ENCODE assay signal across 1 cellular context in the genomic region with DNA sequence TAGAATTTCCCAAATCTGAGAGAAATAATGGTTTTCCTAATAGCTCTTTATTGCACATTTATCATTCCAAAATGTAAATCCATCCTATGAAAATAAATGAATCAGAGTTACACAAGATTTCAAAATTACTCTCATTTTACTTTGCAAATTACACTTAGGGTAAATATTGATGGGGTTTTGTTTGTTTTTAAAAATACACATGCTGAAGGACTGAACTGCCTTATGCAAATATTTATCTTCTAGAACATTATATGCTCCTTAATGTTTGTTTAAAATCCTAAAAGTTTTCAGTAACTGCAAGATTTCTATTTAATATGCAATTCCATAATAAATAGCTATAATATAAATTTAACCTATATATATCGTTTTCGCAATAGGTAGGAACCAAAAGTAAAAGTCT.
TF ChIP-seq lines count a peak whose summit lies in the region.

No MANE protein-coding gene starts in this region.

TF ChIP-seq in HepG2, 621 proteins besides CTCF, POLR2A, EP300 and RAD21 (continued from another document):
- TF ChIP-seq, protein P1, sequence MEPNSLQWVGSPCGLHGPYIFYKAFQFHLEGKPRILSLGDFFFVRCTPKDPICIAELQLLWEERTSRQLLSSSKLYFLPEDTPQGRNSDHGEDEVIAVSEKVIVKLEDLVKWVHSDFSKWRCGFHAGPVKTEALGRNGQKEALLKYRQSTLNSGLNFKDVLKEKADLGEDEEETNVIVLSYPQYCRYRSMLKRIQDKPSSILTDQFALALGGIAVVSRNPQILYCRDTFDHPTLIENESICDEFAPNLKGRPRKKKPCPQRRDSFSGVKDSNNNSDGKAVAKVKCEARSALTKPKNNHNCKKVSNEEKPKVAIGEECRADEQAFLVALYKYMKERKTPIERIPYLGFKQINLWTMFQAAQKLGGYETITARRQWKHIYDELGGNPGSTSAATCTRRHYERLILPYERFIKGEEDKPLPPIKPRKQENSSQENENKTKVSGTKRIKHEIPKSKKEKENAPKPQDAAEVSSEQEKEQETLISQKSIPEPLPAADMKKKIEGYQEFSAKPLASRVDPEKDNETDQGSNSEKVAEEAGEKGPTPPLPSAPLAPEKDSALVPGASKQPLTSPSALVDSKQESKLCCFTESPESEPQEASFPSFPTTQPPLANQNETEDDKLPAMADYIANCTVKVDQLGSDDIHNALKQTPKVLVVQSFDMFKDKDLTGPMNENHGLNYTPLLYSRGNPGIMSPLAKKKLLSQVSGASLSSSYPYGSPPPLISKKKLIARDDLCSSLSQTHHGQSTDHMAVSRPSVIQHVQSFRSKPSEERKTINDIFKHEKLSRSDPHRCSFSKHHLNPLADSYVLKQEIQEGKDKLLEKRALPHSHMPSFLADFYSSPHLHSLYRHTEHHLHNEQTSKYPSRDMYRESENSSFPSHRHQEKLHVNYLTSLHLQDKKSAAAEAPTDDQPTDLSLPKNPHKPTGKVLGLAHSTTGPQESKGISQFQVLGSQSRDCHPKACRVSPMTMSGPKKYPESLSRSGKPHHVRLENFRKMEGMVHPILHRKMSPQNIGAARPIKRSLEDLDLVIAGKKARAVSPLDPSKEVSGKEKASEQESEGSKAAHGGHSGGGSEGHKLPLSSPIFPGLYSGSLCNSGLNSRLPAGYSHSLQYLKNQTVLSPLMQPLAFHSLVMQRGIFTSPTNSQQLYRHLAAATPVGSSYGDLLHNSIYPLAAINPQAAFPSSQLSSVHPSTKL (CRISPR knock-in tag; IDR thresholded peaks at IDR 0.05): peak; percentile 69
- TF ChIP-seq TBX3 (IDR thresholded peaks at IDR 0.05; ENCODE audit: borderline replicate concordance) (peak; percentile 55; the same call in 1 of the 2 replicates), CREM (IDR thresholded peaks at IDR 0.05) (0 out of 2 replicates have a peak, but pooled peaks have one; percentile 25), CREM (CRISPR knock-in tag; IDR thresholded peaks at IDR 0.05) (no peak), ELF3 (CRISPR knock-in tag; IDR thresholded peaks at IDR 0.05) (no peak), ZNF234 (CRISPR knock-in tag; conservative IDR thresholded peaks at IDR 0.05) (no peak), ISL2 (CRISPR knock-in tag; IDR thresholded peaks at IDR 0.05) (peak; percentile 46; the same call in 1 of the 2 replicates), NCOA2 (CRISPR knock-in tag; IDR thresholded peaks at IDR 0.05) (no peak), ZSCAN31 (CRISPR knock-in tag; IDR thresholded peaks at IDR 0.05; ENCODE audit: low read depth) (no peak), FOXJ3 (CRISPR knock-in tag; IDR thresholded peaks at IDR 0.05; ENCODE audit: borderline replicate concordance) (peak; percentile 77; the same call in 1 of the 2 replicates), FOXA3 (CRISPR knock-in tag; IDR thresholded peaks at IDR 0.05) (peak; percentile 77), ZNF83 (CRISPR knock-in tag; IDR thresholded peaks at IDR 0.05; ENCODE audit: borderline replicate concordance) (no peak), PHF8 (CRISPR knock-in tag; IDR thresholded peaks at IDR 0.05) (no peak), ZBTB7B (CRISPR knock-in tag; IDR thresholded peaks at IDR 0.05) (no peak), MBD4 (IDR thresholded peaks at IDR 0.05; ENCODE audit: borderline replicate concordance, low read length) (peak; percentile 52; the same call in 1 of the 2 replicates)
- TF ChIP-seq, protein P2, sequence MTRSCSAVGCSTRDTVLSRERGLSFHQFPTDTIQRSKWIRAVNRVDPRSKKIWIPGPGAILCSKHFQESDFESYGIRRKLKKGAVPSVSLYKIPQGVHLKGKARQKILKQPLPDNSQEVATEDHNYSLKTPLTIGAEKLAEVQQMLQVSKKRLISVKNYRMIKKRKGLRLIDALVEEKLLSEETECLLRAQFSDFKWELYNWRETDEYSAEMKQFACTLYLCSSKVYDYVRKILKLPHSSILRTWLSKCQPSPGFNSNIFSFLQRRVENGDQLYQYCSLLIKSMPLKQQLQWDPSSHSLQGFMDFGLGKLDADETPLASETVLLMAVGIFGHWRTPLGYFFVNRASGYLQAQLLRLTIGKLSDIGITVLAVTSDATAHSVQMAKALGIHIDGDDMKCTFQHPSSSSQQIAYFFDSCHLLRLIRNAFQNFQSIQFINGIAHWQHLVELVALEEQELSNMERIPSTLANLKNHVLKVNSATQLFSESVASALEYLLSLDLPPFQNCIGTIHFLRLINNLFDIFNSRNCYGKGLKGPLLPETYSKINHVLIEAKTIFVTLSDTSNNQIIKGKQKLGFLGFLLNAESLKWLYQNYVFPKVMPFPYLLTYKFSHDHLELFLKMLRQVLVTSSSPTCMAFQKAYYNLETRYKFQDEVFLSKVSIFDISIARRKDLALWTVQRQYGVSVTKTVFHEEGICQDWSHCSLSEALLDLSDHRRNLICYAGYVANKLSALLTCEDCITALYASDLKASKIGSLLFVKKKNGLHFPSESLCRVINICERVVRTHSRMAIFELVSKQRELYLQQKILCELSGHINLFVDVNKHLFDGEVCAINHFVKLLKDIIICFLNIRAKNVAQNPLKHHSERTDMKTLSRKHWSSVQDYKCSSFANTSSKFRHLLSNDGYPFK (CRISPR knock-in tag; IDR thresholded peaks at IDR 0.05; ENCODE audit: borderline replicate concordance): no peak
- TF ChIP-seq, protein P3, sequence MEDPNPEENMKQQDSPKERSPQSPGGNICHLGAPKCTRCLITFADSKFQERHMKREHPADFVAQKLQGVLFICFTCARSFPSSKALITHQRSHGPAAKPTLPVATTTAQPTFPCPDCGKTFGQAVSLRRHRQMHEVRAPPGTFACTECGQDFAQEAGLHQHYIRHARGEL (CRISPR knock-in tag; IDR thresholded peaks at IDR 0.05): no peak
- TF ChIP-seq, protein P4, sequence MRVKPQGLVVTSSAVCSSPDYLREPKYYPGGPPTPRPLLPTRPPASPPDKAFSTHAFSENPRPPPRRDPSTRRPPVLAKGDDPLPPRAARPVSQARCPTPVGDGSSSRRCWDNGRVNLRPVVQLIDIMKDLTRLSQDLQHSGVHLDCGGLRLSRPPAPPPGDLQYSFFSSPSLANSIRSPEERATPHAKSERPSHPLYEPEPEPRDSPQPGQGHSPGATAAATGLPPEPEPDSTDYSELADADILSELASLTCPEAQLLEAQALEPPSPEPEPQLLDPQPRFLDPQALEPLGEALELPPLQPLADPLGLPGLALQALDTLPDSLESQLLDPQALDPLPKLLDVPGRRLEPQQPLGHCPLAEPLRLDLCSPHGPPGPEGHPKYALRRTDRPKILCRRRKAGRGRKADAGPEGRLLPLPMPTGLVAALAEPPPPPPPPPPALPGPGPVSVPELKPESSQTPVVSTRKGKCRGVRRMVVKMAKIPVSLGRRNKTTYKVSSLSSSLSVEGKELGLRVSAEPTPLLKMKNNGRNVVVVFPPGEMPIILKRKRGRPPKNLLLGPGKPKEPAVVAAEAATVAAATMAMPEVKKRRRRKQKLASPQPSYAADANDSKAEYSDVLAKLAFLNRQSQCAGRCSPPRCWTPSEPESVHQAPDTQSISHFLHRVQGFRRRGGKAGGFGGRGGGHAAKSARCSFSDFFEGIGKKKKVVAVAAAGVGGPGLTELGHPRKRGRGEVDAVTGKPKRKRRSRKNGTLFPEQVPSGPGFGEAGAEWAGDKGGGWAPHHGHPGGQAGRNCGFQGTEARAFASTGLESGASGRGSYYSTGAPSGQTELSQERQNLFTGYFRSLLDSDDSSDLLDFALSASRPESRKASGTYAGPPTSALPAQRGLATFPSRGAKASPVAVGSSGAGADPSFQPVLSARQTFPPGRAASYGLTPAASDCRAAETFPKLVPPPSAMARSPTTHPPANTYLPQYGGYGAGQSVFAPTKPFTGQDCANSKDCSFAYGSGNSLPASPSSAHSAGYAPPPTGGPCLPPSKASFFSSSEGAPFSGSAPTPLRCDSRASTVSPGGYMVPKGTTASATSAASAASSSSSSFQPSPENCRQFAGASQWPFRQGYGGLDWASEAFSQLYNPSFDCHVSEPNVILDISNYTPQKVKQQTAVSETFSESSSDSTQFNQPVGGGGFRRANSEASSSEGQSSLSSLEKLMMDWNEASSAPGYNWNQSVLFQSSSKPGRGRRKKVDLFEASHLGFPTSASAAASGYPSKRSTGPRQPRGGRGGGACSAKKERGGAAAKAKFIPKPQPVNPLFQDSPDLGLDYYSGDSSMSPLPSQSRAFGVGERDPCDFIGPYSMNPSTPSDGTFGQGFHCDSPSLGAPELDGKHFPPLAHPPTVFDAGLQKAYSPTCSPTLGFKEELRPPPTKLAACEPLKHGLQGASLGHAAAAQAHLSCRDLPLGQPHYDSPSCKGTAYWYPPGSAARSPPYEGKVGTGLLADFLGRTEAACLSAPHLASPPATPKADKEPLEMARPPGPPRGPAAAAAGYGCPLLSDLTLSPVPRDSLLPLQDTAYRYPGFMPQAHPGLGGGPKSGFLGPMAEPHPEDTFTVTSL (CRISPR knock-in tag; IDR thresholded peaks at IDR 0.05; ENCODE audit: borderline replicate concordance): peak; percentile 27; the same call in 1 of the 2 replicates
- TF ChIP-seq, protein P5, sequence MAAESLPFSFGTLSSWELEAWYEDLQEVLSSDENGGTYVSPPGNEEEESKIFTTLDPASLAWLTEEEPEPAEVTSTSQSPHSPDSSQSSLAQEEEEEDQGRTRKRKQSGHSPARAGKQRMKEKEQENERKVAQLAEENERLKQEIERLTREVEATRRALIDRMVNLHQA (CRISPR knock-in tag; IDR thresholded peaks at IDR 0.05): no peak
